8 cellular contexts compared by ENCODE assay signal in the genomic region with DNA sequence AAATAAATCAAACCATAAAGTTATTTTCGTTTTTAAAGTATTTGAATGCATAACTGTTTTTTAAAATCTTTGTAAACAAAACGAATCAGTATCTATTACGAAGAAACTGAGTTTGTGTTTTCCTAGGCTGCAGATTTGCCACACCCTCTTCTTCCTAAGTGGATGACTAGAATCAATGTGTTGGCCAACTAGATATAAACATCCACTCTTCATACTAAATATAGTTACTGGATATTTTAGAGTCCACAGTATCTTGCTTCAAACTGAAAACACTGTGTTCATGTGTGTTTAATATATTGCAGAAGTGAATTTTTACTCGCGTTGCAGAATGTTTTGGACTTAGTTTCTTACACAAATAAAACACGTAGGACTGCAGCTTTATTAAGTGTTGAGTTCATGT.
DNase-seq lines count a peak whose midpoint lies in the region; ATAC-seq lines count a peak whose summit lies in the region.

No MANE protein-coding gene starts in this region.

- H3K27ac ChIP-seq in right cardiac atrium (ENCODE audit: low read length), result peak overlapping the region; percentile 27

- peaks cover 6% of the 10 kb centered on the region for H3K27me3 Mint-ChIP-seq in activated T-helper 1 cell treated with anti-CD3 and anti-CD28 coated beads, Interleukin-12 subunit alpha, Interleukin-12 subunit beta, Interleukin-2, Interleukin-4 antibody, amounts not matched to agents 30 ng/mL and 10 ng/mL and 1 ng/mL, durations not matched to agents 14 hours and 24 hours and 36 hours (ENCODE audit: insufficient read depth)
- no peaks in the 10 kb centered on the region for H3K27me3 Mint-ChIP-seq in stimulated activated naive B cell treated with anti-CD40 and anti-IgM and Interleukin-4, amounts not matched to agents 10 μg/mL and 1 μg/mL and 100 μg/mL, for 72 hours

- H3K9me3 Mint-ChIP-seq in activated T-helper 1 cell treated with anti-CD3 and anti-CD28 coated beads, Interleukin-12 subunit alpha, Interleukin-12 subunit beta, Interleukin-2, Interleukin-4 antibody, amounts not matched to agents 30 ng/mL and 10 ng/mL and 1 ng/mL, durations not matched to agents 14 hours and 24 hours and 36 hours, result no peaks in the 10 kb centered on the region
- no peaks in the 10 kb centered on the region for H3K9me3 Mint-ChIP-seq in stimulated activated naive B cell treated with anti-CD40 and anti-IgM and Interleukin-4, amounts not matched to agents 10 μg/mL and 1 μg/mL and 100 μg/mL, for 72 hours

- H3K4me3 Mint-ChIP-seq in activated T-helper 1 cell treated with anti-CD3 and anti-CD28 coated beads, Interleukin-12 subunit alpha, Interleukin-12 subunit beta, Interleukin-2, Interleukin-4 antibody, amounts not matched to agents 30 ng/mL and 10 ng/mL and 1 ng/mL, durations not matched to agents 14 hours and 24 hours and 36 hours, result peak overlapping the region; percentile 87
- H3K4me3 Mint-ChIP-seq in stimulated activated naive B cell treated with anti-CD40 and anti-IgM and Interleukin-4, amounts not matched to agents 10 μg/mL and 1 μg/mL and 100 μg/mL, for 72 hours, result peak overlapping the region; percentile 90 to 95

- H3K27ac Mint-ChIP-seq in activated T-helper 1 cell treated with anti-CD3 and anti-CD28 coated beads, Interleukin-12 subunit alpha, Interleukin-12 subunit beta, Interleukin-2, Interleukin-4 antibody, amounts not matched to agents 30 ng/mL and 10 ng/mL and 1 ng/mL, durations not matched to agents 14 hours and 24 hours and 36 hours, result peak overlapping the region; percentile 75
- H3K27ac Mint-ChIP-seq in stimulated activated naive B cell treated with anti-CD40 and anti-IgM and Interleukin-4, amounts not matched to agents 10 μg/mL and 1 μg/mL and 100 μg/mL, for 72 hours, result no peak overlapping the region

- H3K27me3 ChIP-seq in right cardiac atrium (ENCODE audit: control insufficient read depth, insufficient read depth), result no peaks in the 10 kb centered on the region

- 32% methylated on average over 6 of the region's 6 CpGs for WGBS in right cardiac atrium

- H3K4me3 ChIP-seq in right cardiac atrium (ENCODE audit: low read length), result peak overlapping the region; percentile 95

- H3K9me3 ChIP-seq in right cardiac atrium (ENCODE audit: control insufficient read depth, low read length), result no peaks in the 10 kb centered on the region

- ATAC-seq in right cardiac atrium, result no peak
- ATAC-seq in stimulated activated naive B cell treated with anti-CD40 and anti-IgM and Interleukin-4, amounts not matched to agents 10 μg/mL and 1 μg/mL and 100 μg/mL, for 72 hours (replicated peaks), result no peak

- peak; percentile 2 for DNase-seq in NCI-H82 (lab: John Stamatoyannopoulos, UW)
- DNase-seq in NCI-H82 treated with DMSO at 0.1 percent for 48 hours (lab: John Stamatoyannopoulos, UW; ENCODE audit: unreplicated experiment), result no peak
- no peak for DNase-seq in activated T-helper 1 cell treated with anti-CD3 and anti-CD28 coated beads, Interleukin-12 subunit alpha, Interleukin-12 subunit beta, Interleukin-2, Interleukin-4 antibody, amounts not matched to agents 30 ng/mL and 10 ng/mL and 1 ng/mL, durations not matched to agents 14 hours and 24 hours and 36 hours (ENCODE audit: low spot score)
- no peak for DNase-seq in right cardiac atrium
- DNase-seq in stimulated activated naive B cell treated with anti-CD40 and anti-IgM and Interleukin-4, amounts not matched to agents 10 μg/mL and 1 μg/mL and 100 μg/mL, for 72 hours, result no peak
- no peak for DNase-seq in OCI-M1 (lab: John Stamatoyannopoulos, UW)
- DNase-seq in activated gamma-delta T cell treated with Interleukin-2 at 50 U/mL for 16 hours, result no peak
- no peak for DNase-seq in NCI-H2196 treated with DMSO at 0.1 percent for 48 hours (lab: John Stamatoyannopoulos, UW; ENCODE audit: unreplicated experiment)

- no peaks in the 10 kb centered on the region for H3K4me1 ChIP-seq in right cardiac atrium (ENCODE audit: control insufficient read depth, insufficient read depth, low read length)

- H3K36me3 Mint-ChIP-seq in activated T-helper 1 cell treated with anti-CD3 and anti-CD28 coated beads, Interleukin-12 subunit alpha, Interleukin-12 subunit beta, Interleukin-2, Interleukin-4 antibody, amounts not matched to agents 30 ng/mL and 10 ng/mL and 1 ng/mL, durations not matched to agents 14 hours and 24 hours and 36 hours (ENCODE audit: low read depth), result peaks cover 1% of the 10 kb centered on the region
- H3K36me3 Mint-ChIP-seq in stimulated activated naive B cell treated with anti-CD40 and anti-IgM and Interleukin-4, amounts not matched to agents 10 μg/mL and 1 μg/mL and 100 μg/mL, for 72 hours, result peaks cover 0 to 4% of the 10 kb centered on the region in 2 donors

- intact Hi-C loops in activated T-helper 1 cell treated with anti-CD3 and anti-CD28 coated beads, Interleukin-12 subunit alpha, Interleukin-12 subunit beta, Interleukin-2, Interleukin-4 antibody, amounts not matched to agents 30 ng/mL and 10 ng/mL and 1 ng/mL, durations not matched to agents 14 hours and 24 hours and 36 hours (cut with micrococcal nuclease), result loop anchor here (5.0 kb wide), 1 partner anchor 369 kb away; no protein-coding TSS in a partner anchor
- intact Hi-C loops in right cardiac atrium (cut with DNase I), result loop anchor here in 1 of 4 donors (5.0 kb wide), 1 partner anchor 64 kb away; a partner anchor contains a TSS

- H3K4me1 Mint-ChIP-seq in activated T-helper 1 cell treated with anti-CD3 and anti-CD28 coated beads, Interleukin-12 subunit alpha, Interleukin-12 subunit beta, Interleukin-2, Interleukin-4 antibody, amounts not matched to agents 30 ng/mL and 10 ng/mL and 1 ng/mL, durations not matched to agents 14 hours and 24 hours and 36 hours (ENCODE audit: low read depth), result peaks cover 18% of the 10 kb centered on the region
- H3K4me1 Mint-ChIP-seq in stimulated activated naive B cell treated with anti-CD40 and anti-IgM and Interleukin-4, amounts not matched to agents 10 μg/mL and 1 μg/mL and 100 μg/mL, for 72 hours, result peaks cover 4 to 14% of the 10 kb centered on the region in 2 donors
